In the genomic region with DNA sequence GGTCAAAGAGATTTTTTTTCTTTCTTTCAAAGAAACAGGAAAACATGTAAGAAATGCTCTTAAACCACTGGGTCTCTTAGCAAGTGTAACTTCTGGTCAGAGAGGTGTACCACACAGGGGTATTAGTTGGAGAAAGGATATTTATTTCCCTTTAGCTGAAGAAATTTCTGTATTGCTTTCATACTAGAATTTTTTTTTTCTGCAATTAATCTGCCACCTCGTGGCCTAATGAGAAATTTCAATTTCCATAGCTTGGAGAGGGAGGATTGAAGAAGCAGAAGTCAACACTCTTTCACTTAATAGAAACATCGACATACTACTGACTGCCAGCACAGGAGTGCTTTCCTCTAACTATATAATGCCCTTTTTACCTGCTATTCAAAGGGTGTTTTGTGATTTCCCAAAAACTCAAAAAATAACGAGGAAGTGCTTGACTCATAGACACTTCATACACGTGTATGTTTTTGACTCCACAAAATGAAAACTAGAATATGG, we compare ENCODE assay signal across 8 cellular contexts.
DNase-seq lines count a peak whose midpoint lies in the region; ATAC-seq and TF ChIP-seq lines count a peak whose summit lies in the region.

No MANE protein-coding gene starts in this region.

- no peak overlapping the region for H3K4me3 ChIP-seq in neutrophil (ENCODE audit: low read depth in 1 of 2, low read length in 1 of 2)

- in situ Hi-C loops in KBM-7 (cut with MboI; ENCODE audit: low pct_unique_long_range_greater_than_20kb, low sequenced_read_pairs) (loop anchor here (10.0 kb wide), 1 partner anchor 288 kb away; no protein-coding TSS in a partner anchor), SK-MEL-5 (cut with HindIII; ENCODE audit: low pct_unique_long_range_greater_than_20kb, low sequenced_read_pairs) (no loop called here)

- H3K36me3 ChIP-seq in neutrophil, result no peaks in the 10 kb centered on the region

- DNase-seq in NCI-H2196 (lab: John Stamatoyannopoulos, UW; ENCODE audit: unreplicated experiment) (peak; percentile 62), NCI-H2196 treated with DMSO at 0.1 percent for 48 hours (lab: John Stamatoyannopoulos, UW; ENCODE audit: unreplicated experiment) (no peak), KBM-7 (peak; percentile 86), SK-MEL-5 (ENCODE audit: low read depth, low spot score) (peak; percentile 80), fibroblast of gingiva (ENCODE audit: low read depth) (peak; percentile 26)

- peak; percentile 81 for TF ChIP-seq CTCF in neutrophil (IDR thresholded peaks at IDR 0.05)

- no peaks in the 10 kb centered on the region for H3K9me3 ChIP-seq in neutrophil

- ATAC-seq in HG02973 (IDR thresholded peaks at IDR 0.05; ENCODE audit: unreplicated experiment) (no peak), HG02852 (IDR thresholded peaks at IDR 0.05; ENCODE audit: unreplicated experiment) (no peak)

- H3K27ac ChIP-seq in neutrophil, result peak overlapping the region; percentile 64

- H3K27me3 ChIP-seq in neutrophil, result no peaks in the 10 kb centered on the region

- peaks cover 19% of the 10 kb centered on the region in 2 experiments for H3K4me1 ChIP-seq in neutrophil (ENCODE audit: control insufficient read depth in 1 of 2, insufficient read depth in 1 of 2, low read depth in 1 of 2, low read length in 1 of 2)
